Comparison of ENCODE assay signal across 23 cellular contexts in genomic region chr14:78083837-78084236, GRCh38.
A peak's percentile ranks its signal among the peaks of the same experiment; 100 is the strongest.
DNase-seq lines count a peak whose midpoint lies in the region; TF ChIP-seq lines count a peak whose summit lies in the region.
"Had no signal": no experiment of that assay in that cellular context is flagged by ENCODE, and none has a peak within 500 bp of the region (broad histone marks: within the 10 kb centered on the region; RNA-seq: fewer than 3 reads in every experiment).

No MANE protein-coding gene starts in this region.

- peak; percentile 6 for DNase-seq in HK-2 (ENCODE audit: unreplicated experiment)
- DNase-seq in endodermal cell: peak; percentile 8
- DNase-seq in islet precursor cell: peak; percentile 70
- no peak for DNase-seq in CD4-positive, alpha-beta memory T cell
- no peak for DNase-seq in pons (ENCODE audit: low spot score)
- DNase-seq in HFFc6: no peak
- DNase-seq in central memory CD4-positive, alpha-beta T cell: no peak
- DNase-seq: C1 segment of cervical spinal cord; Caco-2; CD8-positive, alpha-beta T cell; DMS79 treated with DMSO at 0.1 percent for 48 hours; H7; KBM-7; MV-4-11; NCI-H1105; NCI-H1436 treated with DMSO at 0.1 percent for 48 hours; NCI-H187 treated with DMSO at 0.1 percent for 48 hours; NCI-H2107; NCI-H524; NCI-H774; Right ventricle myocardium superior had no signal

- no peaks in the 10 kb centered on the region for H3K4me1 ChIP-seq in endodermal cell (ENCODE audit: control insufficient read depth, insufficient read depth, low read length)
- H3K4me1 ChIP-seq in CD4-positive, alpha-beta memory T cell (ENCODE audit: insufficient read depth, low read length): no peaks in the 10 kb centered on the region
- H3K4me1 ChIP-seq: Caco-2, SJSA1 had no signal

- H3K9me3 Mint-ChIP-seq in endodermal cell (no peaks in the 10 kb centered on the region), HFFc6 (peaks cover 40% of the 10 kb centered on the region)
- peaks cover 0 to 3% (median 0%) of the 10 kb centered on the region in 8 donors for H3K9me3 Mint-ChIP-seq in CD4-positive, alpha-beta memory T cell
- H3K9me3 Mint-ChIP-seq: CD8-positive, alpha-beta T cell had no signal

- no peak overlapping the region for H3K9ac ChIP-seq in endodermal cell (ENCODE audit: extremely low read depth, low read length, poor library complexity, severe bottlenecking)

- H3K27me3 Mint-ChIP-seq in endodermal cell (ENCODE audit: insufficient read depth): no peaks in the 10 kb centered on the region
- peaks cover 0 to 2% of the 10 kb centered on the region in 2 donors for H3K27me3 Mint-ChIP-seq in CD4-positive, alpha-beta memory T cell
- no peaks in the 10 kb centered on the region for H3K27me3 Mint-ChIP-seq in HFFc6 (ENCODE audit: insufficient read depth)

- no peaks in the 10 kb centered on the region for H3K36me3 Mint-ChIP-seq in endodermal cell (ENCODE audit: low read depth)
- no peaks in the 10 kb centered on the region for H3K36me3 Mint-ChIP-seq in CD4-positive, alpha-beta memory T cell
- peaks cover 4% of the 10 kb centered on the region; the same call in 1 of the 2 replicates for H3K36me3 Mint-ChIP-seq in HFFc6 (ENCODE audit: low read depth)
- H3K36me3 Mint-ChIP-seq: CD8-positive, alpha-beta T cell had no signal

- H3K9me3 ChIP-seq in endodermal cell (ENCODE audit: control insufficient read depth, low read length): no peaks in the 10 kb centered on the region
- no peaks in the 10 kb centered on the region for H3K9me3 ChIP-seq in CD4-positive, alpha-beta memory T cell (ENCODE audit: control insufficient read depth in 1 of 2, low read length in 2 of 2)
- H3K9me3 ChIP-seq: A549, Caco-2, SJSA1 had no signal

- H3K4me3 Mint-ChIP-seq in endodermal cell (no peak overlapping the region), HFFc6 (no peak overlapping the region)
- no peak overlapping the region for H3K4me3 Mint-ChIP-seq in CD4-positive, alpha-beta memory T cell
- H3K4me3 Mint-ChIP-seq: CD8-positive, alpha-beta T cell had no signal

- intact Hi-C loops in CD4-positive, alpha-beta memory T cell (cut with micrococcal nuclease): no loop called here

- H3K27me3 ChIP-seq in endodermal cell (ENCODE audit: control insufficient read depth, insufficient read depth, low read length, poor library complexity, severe bottlenecking): no peaks in the 10 kb centered on the region
- H3K27me3 ChIP-seq in CD4-positive, alpha-beta memory T cell (ENCODE audit: insufficient read depth, low read length): no peaks in the 10 kb centered on the region
- H3K27me3 ChIP-seq: SJSA1 had no signal

- no peak overlapping the region for H3K27ac ChIP-seq in endodermal cell (ENCODE audit: low read depth, low read length)
- H3K27ac ChIP-seq in CD4-positive, alpha-beta memory T cell (ENCODE audit: low read depth, low read length): no peak overlapping the region
- H3K27ac ChIP-seq: A549, SJSA1 had no signal

- H3K27ac Mint-ChIP-seq in endodermal cell (no peak overlapping the region), HFFc6 (no peak overlapping the region)
- H3K27ac Mint-ChIP-seq in CD4-positive, alpha-beta memory T cell: no peak overlapping the region
- H3K27ac Mint-ChIP-seq: CD8-positive, alpha-beta T cell had no signal

- H3K4me3 ChIP-seq in endodermal cell (ENCODE audit: low read length): no peak overlapping the region
- no peak overlapping the region for H3K4me3 ChIP-seq in CD4-positive, alpha-beta memory T cell (ENCODE audit: low read length in 2 of 2)
- H3K4me3 ChIP-seq: A549, SJSA1 had no signal

- peaks cover 7% of the 10 kb centered on the region for H3K4me1 Mint-ChIP-seq in endodermal cell
- H3K4me1 Mint-ChIP-seq in CD4-positive, alpha-beta memory T cell: no peaks in the 10 kb centered on the region
- no peaks in the 10 kb centered on the region for H3K4me1 Mint-ChIP-seq in HFFc6 (ENCODE audit: low read depth)

- POLR2A ChIA-PET in CD4-positive, alpha-beta memory T cell (lab: Charles Lee; ENCODE audit: partially characterized antibody): no interaction called here

- TF ChIP-seq CTCF in endodermal cell (conservative IDR thresholded peaks at IDR 0.05) (no peak), HFFc6 (IDR thresholded peaks at IDR 0.05) (no peak)

- no peaks in the 10 kb centered on the region for H3K36me3 ChIP-seq in endodermal cell (ENCODE audit: control insufficient read depth, insufficient read depth, low read length)
- H3K36me3 ChIP-seq in CD4-positive, alpha-beta memory T cell (ENCODE audit: insufficient read depth, low read length): no peaks in the 10 kb centered on the region
- H3K36me3 ChIP-seq: SJSA1 had no signal

- CTCF ChIA-PET in CD4-positive, alpha-beta memory T cell (lab: Charles Lee; ENCODE audit: partially characterized antibody): no interaction called here

Comparison
In these comparisons a context has a peak if more than half of its experiments do, and no peak if none do; other contexts are left out.
1. DNase-seq: peak in HK-2 (single experiment), endodermal cell (single experiment) and islet precursor cell (single experiment); none in CD4-positive, alpha-beta memory T cell (0 of 5), pons (single experiment), HFFc6 (single experiment) and central memory CD4-positive, alpha-beta T cell (single experiment).